Comparison of ENCODE assay signal across 8 cellular contexts in the genomic region with DNA sequence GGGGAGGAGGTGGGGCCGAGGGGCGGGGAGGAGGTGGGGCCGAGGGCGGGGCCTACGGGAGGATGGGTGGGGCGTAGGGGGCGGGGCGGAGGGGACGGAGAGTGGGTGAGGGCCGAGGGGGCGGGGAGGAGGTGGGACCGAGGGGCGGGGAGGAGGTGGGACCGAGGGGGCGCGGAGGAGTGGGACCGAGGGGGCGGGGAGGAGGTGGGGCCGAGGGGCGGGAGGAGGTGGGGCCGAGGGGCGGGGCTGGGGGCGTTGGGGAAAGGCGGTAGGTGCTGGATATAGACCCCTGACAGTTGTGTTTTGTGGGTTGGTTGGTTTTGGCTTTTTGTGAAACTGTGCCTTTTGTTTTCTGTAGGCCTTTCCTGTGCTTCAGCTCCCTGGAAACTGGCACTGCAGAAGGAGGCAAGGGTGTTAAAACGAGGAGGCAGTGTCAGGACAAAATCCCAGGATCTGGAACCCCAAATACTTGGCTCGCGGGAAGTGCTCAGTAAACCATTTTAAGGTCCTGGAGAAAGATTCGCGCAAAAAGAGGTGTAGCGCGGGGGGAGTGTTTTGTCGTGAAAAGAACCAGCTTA. TPM values are rescaled to one million over a fixed set of nuclear protein-coding genes. Genes with fewer than 3 reads are reported as not detected.
DNase-seq lines count a peak whose midpoint lies in the region; ATAC-seq and TF ChIP-seq lines count a peak whose summit lies in the region.

No MANE protein-coding gene starts in this region.

- peaks cover 27% of the 10 kb centered on the region for H3K4me1 ChIP-seq in CD4-positive, alpha-beta memory T cell (ENCODE audit: insufficient read depth, low read length)
- peaks cover 0 to 16% of the 10 kb centered on the region in 2 donors for H3K4me1 ChIP-seq in left lung

- POLR2A ChIA-PET in CD4-positive, alpha-beta memory T cell (lab: Charles Lee; ENCODE audit: partially characterized antibody) = interaction anchor here (0.9 to 3.2 kb wide), 7 partner anchors 8 to 453 kb away, joined by 3 to 35 read pairs (median 6); a partner anchor contains a TSS

- peak; percentile 47 to 73 (median 54) for DNase-seq in CD4-positive, alpha-beta memory T cell
- DNase-seq in KBM-7 (peak; percentile 36), WERI-Rb-1 (peak; percentile 70), cerebellar cortex (ENCODE audit: low spot score) (peak; percentile 72), left lung (peak; percentile 80 to 85), cortex of kidney (lab: John Stamatoyannopoulos, UW) (no peak), foreskin melanocyte (no peak)
- DNase-seq in stimulated activated CD4-positive, alpha-beta T cell treated with anti-CD3 and anti-CD28 coated beads, Interleukin-2, amount 100 ng/mL, for 4 hours (ENCODE audit: low read depth) = peak; percentile 55

- peak overlapping the region; percentile 74 to 92 (median 81) for H3K4me3 Mint-ChIP-seq in CD4-positive, alpha-beta memory T cell

- no peaks in the 10 kb centered on the region for H3K27me3 Mint-ChIP-seq in CD4-positive, alpha-beta memory T cell

- peaks cover 18 to 58% (median 35%) of the 10 kb centered on the region in 4 donors for H3K4me1 Mint-ChIP-seq in CD4-positive, alpha-beta memory T cell

- intact Hi-C loops in CD4-positive, alpha-beta memory T cell (cut with micrococcal nuclease) = loop anchor here (1.0 to 5.0 kb wide), 4 partner anchors 11 to 522 kb away; a partner anchor contains a TSS
- intact Hi-C loops in left lung (cut with DNase I) = no loop called here

- peaks cover 0 to 16% of the 10 kb centered on the region in 2 donors for H3K36me3 Mint-ChIP-seq in CD4-positive, alpha-beta memory T cell

- peaks cover 0 to under 1% (median 0%) of the 10 kb centered on the region in 8 donors for H3K9me3 Mint-ChIP-seq in CD4-positive, alpha-beta memory T cell

- ATAC-seq in left lung = peak; percentile 73

- H3K27ac Mint-ChIP-seq in CD4-positive, alpha-beta memory T cell = peak overlapping the region; percentile 74 to 92 (median 87)

- H3K27ac ChIP-seq in CD4-positive, alpha-beta memory T cell (ENCODE audit: low read depth, low read length) = no peak overlapping the region
- H3K27ac ChIP-seq in WERI-Rb-1 (no peak overlapping the region), left lung (peak overlapping the region in 1 of 2 donors; percentile 48)

- in situ Hi-C loops in KBM-7 (cut with MboI; ENCODE audit: low pct_unique_long_range_greater_than_20kb, low sequenced_read_pairs) = no loop called here

- H3K36me3 ChIP-seq in CD4-positive, alpha-beta memory T cell (ENCODE audit: insufficient read depth, low read length) = no peaks in the 10 kb centered on the region
- H3K36me3 ChIP-seq in WERI-Rb-1 (0 out of 2 replicates have a peak, but pooled peaks cover 3% of the 10 kb centered on the region), left lung (no peaks in the 10 kb centered on the region)

- H3K4me3 ChIP-seq in CD4-positive, alpha-beta memory T cell (ENCODE audit: low read length in 2 of 2) = peak overlapping the region in 1 of 2 donors; percentile 32
- H3K4me3 ChIP-seq in WERI-Rb-1 (ENCODE audit: low read depth, low read length) (no peak overlapping the region), left lung (peak overlapping the region; percentile 23 to 31)

- H3K9me3 ChIP-seq in CD4-positive, alpha-beta memory T cell (ENCODE audit: control insufficient read depth in 1 of 2, low read length in 2 of 2) = no peaks in the 10 kb centered on the region
- H3K9me3 ChIP-seq in WERI-Rb-1 (ENCODE audit: severe bottlenecking) (no peaks in the 10 kb centered on the region), left lung (no peaks in the 10 kb centered on the region)

- no peaks in the 10 kb centered on the region for H3K27me3 ChIP-seq in CD4-positive, alpha-beta memory T cell (ENCODE audit: insufficient read depth, low read length)
- peaks cover 3% of the 10 kb centered on the region for H3K27me3 ChIP-seq in WERI-Rb-1 (ENCODE audit: insufficient read depth, low read depth, severe bottlenecking)
- H3K27me3 ChIP-seq in left lung = no peaks in the 10 kb centered on the region

- CTCF ChIA-PET in CD4-positive, alpha-beta memory T cell (lab: Charles Lee; ENCODE audit: partially characterized antibody) = interaction anchor here (1.9 kb wide), 1 partner anchor 9 kb away, joined by 7 read pairs; no protein-coding TSS in a partner anchor

- TF ChIP-seq CTCF in WERI-Rb-1 (IDR thresholded peaks at IDR 0.05; ENCODE audit: low read depth, low read length) (no peak), left lung (IDR thresholded peaks at IDR 0.05) (no peak)

RNA-seq across cellular contexts. Expression of a gene that starts 0.6 kb away (rescaled TPM):
- 10 to 100 TPM; 28.5 to 29.0 TPM for total RNA-seq in CD4-positive, alpha-beta memory T cell
- 10 to 100 TPM in 1 of 2 donors, 1 to 10 TPM in 1; 9.1 to 13.7 TPM for polyA plus RNA-seq in CD4-positive, alpha-beta memory T cell
- 10 to 100 TPM; 28.0 to 30.5 TPM for total RNA-seq in left lung

RNA-seq across cellular contexts. Expression of a gene that starts 10.9 kb away (rescaled TPM):
- total RNA-seq in CD4-positive, alpha-beta memory T cell = 10 to 100 TPM; 20.5 to 24.3 TPM
- 10 to 100 TPM; 20.7 to 30.1 TPM for polyA plus RNA-seq in CD4-positive, alpha-beta memory T cell
- 10 to 100 TPM; 15.1 to 17.1 TPM for total RNA-seq in left lung

Comparison
In these comparisons a context has a peak if more than half of its experiments do, and no peak if none do; other contexts are left out.
1. DNase-seq: peak in CD4-positive, alpha-beta memory T cell (5 of 5), KBM-7 (single experiment), WERI-Rb-1 (single experiment), cerebellar cortex (single experiment), left lung (2 of 2) and stimulated activated CD4-positive, alpha-beta T cell treated with anti-CD3 and anti-CD28 coated beads, Interleukin-2, amount 100 ng/mL, for 4 hours (single experiment); none in cortex of kidney (single experiment) and foreskin melanocyte (single experiment).